ENCODE assay signal across 13 cellular contexts in the genomic region with DNA sequence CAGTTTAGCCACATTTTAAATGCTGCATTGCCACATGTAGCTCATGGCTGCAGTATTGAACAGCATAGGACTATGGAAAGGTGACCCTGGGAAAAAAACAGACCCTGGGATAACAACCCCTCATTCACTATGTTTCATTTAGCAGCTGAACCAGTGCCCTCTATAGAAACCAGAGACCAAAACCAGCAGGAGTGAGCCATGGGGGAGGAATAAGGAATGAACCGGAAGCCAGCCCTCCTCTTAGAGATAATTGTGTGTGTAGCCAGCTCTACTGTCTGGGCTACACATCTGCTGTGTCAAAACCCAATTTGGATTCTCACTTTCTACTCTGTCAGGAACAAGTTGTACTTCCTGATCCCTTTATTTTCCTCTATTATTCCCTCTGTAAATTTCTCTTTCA.
"Had no signal": no experiment of that assay in that cellular context is flagged by ENCODE, and none has a peak within 500 bp of the region (broad histone marks: within the 10 kb centered on the region; RNA-seq: fewer than 3 reads in every experiment).

No MANE protein-coding gene starts in this region.

- H2AFZ ChIP-seq: hepatocyte had no signal

- H3K4me1 ChIP-seq: adrenal gland, lower lobe of right lung, prostate gland, right lobe of liver, transverse colon had no signal

- H3K27me3 ChIP-seq: adrenal gland, hepatocyte, right lobe of liver, transverse colon had no signal

- H3K36me3 ChIP-seq: adrenal gland, lower lobe of right lung, prostate gland, right lobe of liver, transverse colon had no signal

- ATAC-seq: effector memory CD8-positive, alpha-beta T cell; lower lobe of right lung; naive thymus-derived CD4-positive, alpha-beta T cell; right lobe of liver; stimulated activated naive B cell treated with anti-CD40 and anti-IgM and Interleukin-4, amounts not matched to agents 10 μg/mL and 1 μg/mL and 100 μg/mL, for 72 hours had no signal

- H3K27ac ChIP-seq: adrenal gland, hepatocyte, lower lobe of right lung, prostate gland, right lobe of liver, transverse colon had no signal

- H3K4me3 ChIP-seq: adrenal gland, hepatocyte, lower lobe of right lung, prostate gland, right lobe of liver, transverse colon had no signal

- H3K79me2 ChIP-seq: hepatocyte had no signal

- H3K9me3 ChIP-seq: adrenal gland, lower lobe of right lung, prostate gland, right lobe of liver, transverse colon had no signal

- DNase-seq: activated B cell treated with CpG ODN at 0.5 μM for 24 hours; activated CD4-positive, alpha-beta T cell treated with anti-CD3 and anti-CD28 coated beads, Interleukin-2, amount 10 ng/mL, durations not matched to agents 24 days and 14 days; activated naive CD4-positive, alpha-beta T cell treated with anti-CD3 and anti-CD28 coated beads, Interleukin-2, amount 50 U/mL, for 16 hours; adrenal gland; effector memory CD8-positive, alpha-beta T cell; lower lobe of right lung; naive thymus-derived CD4-positive, alpha-beta T cell; right lobe of liver; stimulated activated CD4-positive, alpha-beta T cell treated with anti-CD3 and anti-CD28 coated beads, Interleukin-2, amount 100 ng/mL, for 24 hours; stimulated activated naive B cell treated with anti-CD40 and anti-IgM and Interleukin-4, amounts not matched to agents 10 μg/mL and 1 μg/mL and 100 μg/mL, for 72 hours; transverse colon had no signal

- H3K4me2 ChIP-seq: hepatocyte had no signal
